10 cellular contexts compared by ENCODE assay signal in the genomic region with DNA sequence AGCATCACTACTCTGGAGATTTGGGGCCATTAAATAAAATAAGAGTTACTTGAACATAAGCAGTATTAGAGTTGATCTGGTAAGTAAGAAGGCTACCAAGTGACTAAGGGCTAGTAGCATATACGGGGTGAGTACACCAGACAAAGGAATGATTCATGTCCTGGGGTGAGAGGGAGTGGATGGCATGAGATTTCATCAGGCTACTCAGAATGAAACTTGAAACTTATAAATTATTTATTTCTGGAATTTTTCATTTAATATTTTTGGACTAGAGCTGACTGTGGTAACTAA. TPM values are rescaled to one million over a fixed set of nuclear protein-coding genes. Genes with fewer than 3 reads are reported as not detected.
A peak's percentile ranks its signal among the peaks of the same experiment; 100 is the strongest.
DNase-seq lines count a peak whose midpoint lies in the region; ATAC-seq and TF ChIP-seq lines count a peak whose summit lies in the region.
"Had no signal": no experiment of that assay in that cellular context is flagged by ENCODE, and none has a peak within 500 bp of the region (broad histone marks: within the 10 kb centered on the region; RNA-seq: fewer than 3 reads in every experiment).

No MANE protein-coding gene starts in this region.

- H3K36me3 Mint-ChIP-seq in HFFc6 (ENCODE audit: low read depth), result peaks cover 31% of the 10 kb centered on the region

- H3K9me3 Mint-ChIP-seq in HFFc6, result no peaks in the 10 kb centered on the region

- POLR2A ChIA-PET in AG04450 (lab: Yijun Ruan, JAX), result interaction anchor here (0.6 to 1.4 kb wide), 2 partner anchors 121 to 129 kb away, joined by 4 to 6 read pairs; no protein-coding TSS in a partner anchor

- peaks cover 33% of the 10 kb centered on the region for H3K36me3 ChIP-seq in adipocyte (ENCODE audit: control insufficient read depth, insufficient read depth, low read length, severe bottlenecking)

- TF ChIP-seq CTCF in AG04450 (IDR thresholded peaks at IDR 0.05; ENCODE audit: low read depth, low read length) (no peak), HFFc6 (IDR thresholded peaks at IDR 0.05) (no peak), GM10266 (IDR thresholded peaks at IDR 0.05; ENCODE audit: control insufficient read depth, insufficient read depth, low read depth, missing control alignments) (no peak)

- H3K4me1 Mint-ChIP-seq in HFFc6 (ENCODE audit: low read depth), result peaks cover 63% of the 10 kb centered on the region

- peak overlapping the region; percentile 96 for H3K9ac ChIP-seq in adipocyte (ENCODE audit: low read length)

- H3K27me3 ChIP-seq in AG04450 (ENCODE audit: control insufficient read depth, insufficient read depth, low read length) (no peaks in the 10 kb centered on the region), adipocyte (replicated peaks; ENCODE audit: control insufficient read depth, insufficient read depth, low read length) (no peaks in the 10 kb centered on the region)

- H3K27ac ChIP-seq in AG04450 (ENCODE audit: low read depth, low read length), result peak overlapping the region; percentile 85

- CTCF ChIA-PET in AG04450 (lab: Charles Lee), result no interaction called here

- H3K4me3 Mint-ChIP-seq in HFFc6, result peak overlapping the region; percentile 98

- DNase-seq in AG04450 (ENCODE audit: low read depth, low spot score), result peak; percentile 83
- peak; percentile 92 for DNase-seq in HFFc6
- DNase-seq in adipocyte (ENCODE audit: low read depth), result peak; percentile 94
- DNase-seq in medulla oblongata (ENCODE audit: extremely low spot score), result peak; percentile 29
- DNase-seq in NCI-H128 (lab: John Stamatoyannopoulos, UW; ENCODE audit: unreplicated experiment), result no peak
- no peak for DNase-seq in iPS-NIHi11 (ENCODE audit: low spot score)
- no peak for DNase-seq in GM10266 (ENCODE audit: extremely low spot score)

- peak overlapping the region; percentile 99 for H3K27ac Mint-ChIP-seq in HFFc6

- H3K9me3 ChIP-seq in AG04450 (ENCODE audit: control insufficient read depth, insufficient read depth, low read length) (no peaks in the 10 kb centered on the region; the same call in 1 of the 2 replicates), adipocyte (ENCODE audit: control insufficient read depth, low read length) (no peaks in the 10 kb centered on the region)

- peaks cover 28% of the 10 kb centered on the region for H3K4me1 ChIP-seq in adipocyte (ENCODE audit: control insufficient read depth, insufficient read depth, low read length)

- no peak for ATAC-seq in GM19397 (IDR thresholded peaks at IDR 0.05; ENCODE audit: unreplicated experiment)

- H3K27me3 Mint-ChIP-seq in HFFc6 (ENCODE audit: insufficient read depth), result peaks cover 4% of the 10 kb centered on the region

- H3K4me3 ChIP-seq in AG04450 (ENCODE audit: low read depth, low read length), result peak overlapping the region; percentile 70
- H3K4me3 ChIP-seq in adipocyte (ENCODE audit: low read length), result peak overlapping the region; percentile 80

RNA-seq across cellular contexts. Expression of a gene that starts 2.3 kb away (rescaled TPM):
- polyA plus RNA-seq in AG04450 (2011; rRNA removed), result 64.2 and 69.0 TPM in 2 replicates
- 91.2 and 108 TPM in 2 replicates for polyA minus RNA-seq in AG04450 (2011; rRNA and poly(A)+ RNA removed)
- total RNA-seq in HFFc6 (2021; fragmentation: NEBNext Ultra II Directional; extraction: Animal tissue kit (Norgen Biotek cat#: 25700)), result 10 to 100 TPM; 55.2 to 64.0 (median 56.1) TPM

RNA-seq across cellular contexts. Expression of a gene that starts 50.9 kb away (rescaled TPM):
- not detected in 2 replicates for polyA plus RNA-seq in AG04450 (2011; rRNA removed)
- polyA minus RNA-seq in AG04450 (2011; rRNA and poly(A)+ RNA removed), result not detected in 2 replicates
- not detected for total RNA-seq in HFFc6 (2021; fragmentation: NEBNext Ultra II Directional; extraction: Animal tissue kit (Norgen Biotek cat#: 25700))
- total RNA-seq: lung; T-helper 1 cell treated with Interleukin-12 subunit alpha and Interleukin-12 subunit beta and Interleukin-4 antibody, amounts not matched to agents 30 ng/mL and 1 ng/mL, for 36 hours had no signal

Comparison
In these comparisons a context has a peak if more than half of its experiments do, and no peak if none do; other contexts are left out.
1. DNase-seq: peak in AG04450 (single experiment), HFFc6 (single experiment), adipocyte (single experiment) and medulla oblongata (single experiment); none in NCI-H128 (single experiment), iPS-NIHi11 (single experiment) and GM10266 (single experiment).